In genomic region chr17:55418369-55419268, GRCh38 we compare ENCODE assay signal across 15 cellular contexts. TPM values are rescaled to one million over a fixed set of nuclear protein-coding genes. Genes with fewer than 3 reads are reported as not detected.
DNase-seq lines count a peak whose midpoint lies in the region; ATAC-seq and TF ChIP-seq lines count a peak whose summit lies in the region.
"Had no signal": no experiment of that assay in that cellular context is flagged by ENCODE, and none has a peak within 500 bp of the region (broad histone marks: within the 10 kb centered on the region; RNA-seq: fewer than 3 reads in every experiment).

No MANE protein-coding gene starts in this region.

- H3K27me3 ChIP-seq in Loucy (ENCODE audit: insufficient read depth, low read length, poor library complexity, severe bottlenecking) = no peaks in the 10 kb centered on the region
- H3K27me3 ChIP-seq in endodermal cell (ENCODE audit: control insufficient read depth, insufficient read depth, low read length, poor library complexity, severe bottlenecking) = no peaks in the 10 kb centered on the region
- peaks cover 2% of the 10 kb centered on the region; the same call in 1 of the 2 replicates for H3K27me3 ChIP-seq in SK-N-SH (ENCODE audit: insufficient read depth)
- H3K27me3 ChIP-seq: esophagus squamous epithelium, upper lobe of right lung had no signal

- POLR2A ChIA-PET in SK-N-SH (lab: Yijun Ruan, JAX) = no interaction called here

- H3K36me3 ChIP-seq in Loucy (ENCODE audit: insufficient read depth, low read length) = no peaks in the 10 kb centered on the region; the same call in 1 of the 2 replicates
- H3K36me3 ChIP-seq in endodermal cell (ENCODE audit: control insufficient read depth, insufficient read depth, low read length) = peaks cover 18% of the 10 kb centered on the region
- H3K36me3 ChIP-seq in SK-N-SH (replicated peaks in 1 of 2; ENCODE audit: control insufficient read depth in 1 of 2, insufficient read depth in 2 of 2, low read length in 1 of 2) = peaks cover 0 to 2% of the 10 kb centered on the region in 2 experiments
- H3K36me3 ChIP-seq: upper lobe of right lung had no signal

- H3K79me2 ChIP-seq in Loucy (ENCODE audit: insufficient read depth, low read length) (peaks cover 44% of the 10 kb centered on the region), SK-N-SH (ENCODE audit: insufficient read depth) (peaks cover 35% of the 10 kb centered on the region; the same call in 1 of the 2 replicates)

- DNase-seq in activated naive CD4-positive, alpha-beta T cell treated with anti-CD3 and anti-CD28 coated beads, Interleukin-2, amount 50 U/mL, for 72 hours (ENCODE audit: low spot score in 2 of 2) = no peak
- DNase-seq in activated naive CD4-positive, alpha-beta T cell treated with anti-CD3 and anti-CD28 coated beads, Interleukin-2, amount 50 U/mL, for 16 hours = no peak
- DNase-seq in endodermal cell (no peak), SK-N-SH (no peak)
- DNase-seq in stimulated activated naive B cell treated with anti-CD40 and anti-IgM and Interleukin-4, amounts not matched to agents 10 μg/mL and 1 μg/mL and 100 μg/mL, for 72 hours = no peak
- no peak for DNase-seq in NK-92 treated with Interleukin-12 subunit alpha and Interleukin-12 subunit beta, amount 100 ng/mL, for 24 hours (lab: John Stamatoyannopoulos, UW)
- DNase-seq: dermis blood vessel endothelial cell, DMS 273 treated with DMSO at 0.1 percent for 48 hours, esophagus squamous epithelium, IMR-90, NCI-H1092, retina, upper lobe of right lung had no signal

- H3K27ac ChIP-seq in endodermal cell (ENCODE audit: low read depth, low read length) (no peak overlapping the region), SK-N-SH (ENCODE audit: low read depth in 2 of 2, low read length in 1 of 2) (no peak overlapping the region)
- H3K27ac ChIP-seq: esophagus squamous epithelium, upper lobe of right lung had no signal

- H3K4me2 ChIP-seq in Loucy (ENCODE audit: low read depth, low read length, poor library complexity, severe bottlenecking) = peak overlapping the region; percentile 79
- H3K4me2 ChIP-seq in SK-N-SH = no peak overlapping the region

- peaks cover 23% of the 10 kb centered on the region for H3K4me1 Mint-ChIP-seq in endodermal cell
- peaks cover 49 to 61% of the 10 kb centered on the region in 2 donors for H3K4me1 Mint-ChIP-seq in stimulated activated naive B cell treated with anti-CD40 and anti-IgM and Interleukin-4, amounts not matched to agents 10 μg/mL and 1 μg/mL and 100 μg/mL, for 72 hours

- no peaks in the 10 kb centered on the region for H3K9me2 ChIP-seq in Loucy (replicated peaks; ENCODE audit: low read depth, low read length)
- no peaks in the 10 kb centered on the region for H3K9me2 ChIP-seq in SK-N-SH

- peaks cover 21% of the 10 kb centered on the region for H3K4me1 ChIP-seq in Loucy (ENCODE audit: insufficient read depth, low read length, poor library complexity, severe bottlenecking)
- no peaks in the 10 kb centered on the region for H3K4me1 ChIP-seq in endodermal cell (ENCODE audit: control insufficient read depth, insufficient read depth, low read length)
- H3K4me1 ChIP-seq in SK-N-SH (ENCODE audit: control insufficient read depth in 1 of 2, insufficient read depth in 2 of 2, low read depth in 1 of 2, low read length in 1 of 2) = peaks cover 8 to 10% of the 10 kb centered on the region in 2 experiments; a peak in 3 of 4 replicates

- H3K9me3 ChIP-seq in Loucy (ENCODE audit: insufficient read depth, low read depth, low read length) (no peaks in the 10 kb centered on the region), endodermal cell (ENCODE audit: control insufficient read depth, low read length) (peaks cover 6% of the 10 kb centered on the region), SK-N-SH (no peaks in the 10 kb centered on the region)
- H3K9me3 ChIP-seq: esophagus squamous epithelium, upper lobe of right lung had no signal

- H3K27me3 Mint-ChIP-seq in endodermal cell (ENCODE audit: insufficient read depth) = no peaks in the 10 kb centered on the region
- H3K27me3 Mint-ChIP-seq in stimulated activated naive B cell treated with anti-CD40 and anti-IgM and Interleukin-4, amounts not matched to agents 10 μg/mL and 1 μg/mL and 100 μg/mL, for 72 hours = no peaks in the 10 kb centered on the region

- WGBS in endodermal cell (ENCODE audit: insufficient coverage in 1 of 2, insufficient read length in 1 of 2), 2 experiments = 93 to 100% methylated on average over 2 to 3 of the region's 3 CpGs
- WGBS in SK-N-SH (ENCODE audit: low lambda C conversion rate) = 93% methylated on average over 3 of the region's 3 CpGs

- H3K9ac ChIP-seq in Loucy (ENCODE audit: low read depth, low read length, poor library complexity, severe bottlenecking) = no peak overlapping the region
- H3K9ac ChIP-seq in endodermal cell (ENCODE audit: extremely low read depth, low read length, poor library complexity, severe bottlenecking) = no peak overlapping the region
- H3K9ac ChIP-seq in SK-N-SH = no peak overlapping the region

- peaks cover 16 to 62% of the 10 kb centered on the region in 2 donors for H3K36me3 Mint-ChIP-seq in activated naive CD4-positive, alpha-beta T cell treated with anti-CD3 and anti-CD28 coated beads, Interleukin-2, amount 50 U/mL, for 72 hours
- H3K36me3 Mint-ChIP-seq in endodermal cell (ENCODE audit: low read depth) = peaks cover 32% of the 10 kb centered on the region
- peaks cover 28 to 38% of the 10 kb centered on the region in 2 donors for H3K36me3 Mint-ChIP-seq in stimulated activated naive B cell treated with anti-CD40 and anti-IgM and Interleukin-4, amounts not matched to agents 10 μg/mL and 1 μg/mL and 100 μg/mL, for 72 hours

- CTCF ChIA-PET in SK-N-SH (lab: Yijun Ruan, JAX) = interaction anchor here (0.6 to 2.9 kb wide), 12 partner anchors 14 to 108 kb away, joined by 3 to 12 read pairs (median 4); no protein-coding TSS in a partner anchor

- peak overlapping the region; percentile 83 for H3K4me3 ChIP-seq in Loucy (ENCODE audit: low read length, poor library complexity, severe bottlenecking)
- peak overlapping the region; percentile 91 for H3K4me3 ChIP-seq in endodermal cell (ENCODE audit: low read length)
- no peak overlapping the region for H3K4me3 ChIP-seq in SK-N-SH (ENCODE audit: low read depth in 2 of 2, low read length in 1 of 2)
- H3K4me3 ChIP-seq: esophagus squamous epithelium, upper lobe of right lung had no signal

- TF ChIP-seq CTCF in Loucy (conservative IDR thresholded peaks at IDR 0.05; ENCODE audit: low read length) = no peak
- TF ChIP-seq CTCF in endodermal cell (conservative IDR thresholded peaks at IDR 0.05) = no peak
- TF ChIP-seq CTCF in SK-N-SH (IDR thresholded peaks at IDR 0.05) = no peak

- TF ChIP-seq RAD21 in SK-N-SH (IDR thresholded peaks at IDR 0.05; ENCODE audit: low read length) = no peak

- H3F3A ChIP-seq in Loucy (ENCODE audit: low read depth) (no peaks in the 10 kb centered on the region), SK-N-SH (replicated peaks; ENCODE audit: insufficient read depth) (no peaks in the 10 kb centered on the region)

- peaks cover 10% of the 10 kb centered on the region for H4K20me1 ChIP-seq in Loucy (ENCODE audit: insufficient read depth, low read length, poor library complexity, severe bottlenecking)
- H4K20me1 ChIP-seq in SK-N-SH (ENCODE audit: insufficient read depth) = no peaks in the 10 kb centered on the region

- peak overlapping the region; percentile 34 to 54 for H3K27ac Mint-ChIP-seq in activated naive CD4-positive, alpha-beta T cell treated with anti-CD3 and anti-CD28 coated beads, Interleukin-2, amount 50 U/mL, for 72 hours
- H3K27ac Mint-ChIP-seq in endodermal cell = no peak overlapping the region
- H3K27ac Mint-ChIP-seq in stimulated activated naive B cell treated with anti-CD40 and anti-IgM and Interleukin-4, amounts not matched to agents 10 μg/mL and 1 μg/mL and 100 μg/mL, for 72 hours = peak overlapping the region; percentile 99

- no peak overlapping the region for H3K4me3 Mint-ChIP-seq in endodermal cell
- peak overlapping the region; percentile 7 to 95 for H3K4me3 Mint-ChIP-seq in stimulated activated naive B cell treated with anti-CD40 and anti-IgM and Interleukin-4, amounts not matched to agents 10 μg/mL and 1 μg/mL and 100 μg/mL, for 72 hours

- ATAC-seq in activated naive CD4-positive, alpha-beta T cell treated with anti-CD3 and anti-CD28 coated beads, Interleukin-2, amount 50 U/mL, for 72 hours = no peak
- ATAC-seq in stimulated activated naive B cell treated with anti-CD40 and anti-IgM and Interleukin-4, amounts not matched to agents 10 μg/mL and 1 μg/mL and 100 μg/mL, for 72 hours (replicated peaks) = no peak
- ATAC-seq in HG02840 (IDR thresholded peaks at IDR 0.05; ENCODE audit: low FRiP score, unreplicated experiment) = no peak
- ATAC-seq: upper lobe of right lung had no signal

- no peak for TF ChIP-seq EP300 in SK-N-SH (IDR thresholded peaks at IDR 0.05; ENCODE audit: borderline replicate concordance in 1 of 2, low read depth in 1 of 2, low read length in 1 of 2)

- H2AFZ ChIP-seq in Loucy (ENCODE audit: low read length) (no peak overlapping the region), SK-N-SH (ENCODE audit: low read depth) (no peak overlapping the region)

- peaks cover 0 to 6% of the 10 kb centered on the region in 2 donors for H3K9me3 Mint-ChIP-seq in activated naive CD4-positive, alpha-beta T cell treated with anti-CD3 and anti-CD28 coated beads, Interleukin-2, amount 50 U/mL, for 72 hours
- no peaks in the 10 kb centered on the region for H3K9me3 Mint-ChIP-seq in endodermal cell
- no peaks in the 10 kb centered on the region for H3K9me3 Mint-ChIP-seq in stimulated activated naive B cell treated with anti-CD40 and anti-IgM and Interleukin-4, amounts not matched to agents 10 μg/mL and 1 μg/mL and 100 μg/mL, for 72 hours

TF ChIP-seq in SK-N-SH, 30 proteins besides CTCF, POLR2A, EP300 and RAD21:
- no peak for TF ChIP-seq RXRA (IDR thresholded peaks at IDR 0.05; ENCODE audit: borderline replicate concordance, low read depth)

RNA-seq across cellular contexts. Expression of gene MMD, which starts 3.0 kb away (rescaled TPM):
- 10 to 100 TPM; 15.7 to 23.7 TPM for total RNA-seq in activated naive CD4-positive, alpha-beta T cell treated with anti-CD3 and anti-CD28 coated beads, Interleukin-2, amount 50 U/mL, for 72 hours
- 10 to 100 TPM; 40.1 to 40.2 TPM for total RNA-seq in endodermal cell
- polyA plus RNA-seq in endodermal cell (2013, experiment 1 of 2) = 57.9 TPM
- polyA plus RNA-seq in endodermal cell (2013, experiment 2 of 2) = 59.9 TPM
- polyA plus RNA-seq in SK-N-SH (2012; rRNA removed) = 10.9 and 11.7 TPM in 2 replicates
- 17.6 and 17.7 TPM in 2 replicates for polyA plus RNA-seq in SK-N-SH (2012; cell fraction: cytosol; rRNA removed)
- polyA plus RNA-seq in SK-N-SH (2012; cell fraction: nucleus; rRNA removed) = 2.7 and 5.0 TPM in 2 replicates

Comparison
In these comparisons a context has a peak if more than half of its experiments do, and no peak if none do; other contexts are left out.
1. H3K4me3 ChIP-seq: peak in Loucy (single experiment) and endodermal cell (single experiment); none in SK-N-SH (0 of 2).